In the genomic region with DNA sequence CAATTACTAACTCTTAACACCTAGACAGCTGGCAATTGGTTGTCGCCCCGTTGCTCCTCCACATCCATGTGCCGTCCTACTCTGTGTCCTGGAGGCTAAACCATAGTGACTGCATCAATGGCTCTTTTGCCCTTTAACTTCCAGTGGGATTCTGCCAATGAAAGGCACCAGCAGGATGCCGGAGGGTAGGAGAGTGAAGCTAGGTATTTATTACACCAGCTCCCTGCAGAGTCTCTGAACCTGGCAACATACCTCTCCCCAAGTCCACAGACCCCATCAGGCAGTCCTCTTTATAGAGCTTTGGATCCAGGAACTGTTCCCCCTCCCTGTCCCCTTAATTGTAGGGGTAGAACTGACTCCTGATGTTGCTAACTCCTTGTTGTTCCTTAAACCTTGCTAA, we compare ENCODE assay signal across 27 cellular contexts.
"Had no signal": no experiment of that assay in that cellular context is flagged by ENCODE, and none has a peak within 500 bp of the region (broad histone marks: within the 10 kb centered on the region; RNA-seq: fewer than 3 reads in every experiment).

No MANE protein-coding gene starts in this region.

- H3K27ac Mint-ChIP-seq: effector memory CD8-positive, alpha-beta T cell; immature natural killer cell; natural killer cell; progenitor cell of endocrine pancreas; stimulated activated naive CD8-positive, alpha-beta T cell treated with anti-CD3 and anti-CD28 coated beads, Interleukin-15, amount 100 ng/mL, for 72 hours had no signal

- H3K4me3 ChIP-seq: gastrocnemius medialis, lower lobe of right lung, right lobe of liver, suprapubic skin, transverse colon, upper lobe of right lung, uterus had no signal

- H3K36me3 Mint-ChIP-seq: immature natural killer cell had no signal

- H3K4me1 ChIP-seq: gastrocnemius medialis, lower lobe of right lung, parathyroid adenoma, right lobe of liver, suprapubic skin, transverse colon, upper lobe of right lung, uterus had no signal

- H3K27me3 ChIP-seq: gastrocnemius medialis, right lobe of liver, upper lobe of right lung had no signal

- H3K27me3 Mint-ChIP-seq: progenitor cell of endocrine pancreas had no signal

- H3K4me3 Mint-ChIP-seq: effector memory CD8-positive, alpha-beta T cell; immature natural killer cell; natural killer cell; stimulated activated naive CD8-positive, alpha-beta T cell treated with anti-CD3 and anti-CD28 coated beads, Interleukin-15, amount 100 ng/mL, for 72 hours had no signal

- DNase-seq: cortex of kidney; effector memory CD8-positive, alpha-beta T cell; foreskin fibroblast; gastrocnemius medialis; head of caudate nucleus; immature natural killer cell; islet precursor cell; kidney glomerular epithelial cell; left colon; left ventricle myocardium superior; lower lobe of right lung; natural killer cell; right lobe of liver; small intestine; stimulated activated CD4-positive, alpha-beta T cell treated with anti-CD3 and anti-CD28 coated beads, Interleukin-12 subunit alpha, Interleukin-12 subunit beta, amount 100 ng/mL, for 4 hours; stimulated activated CD4-positive, alpha-beta T cell treated with anti-CD3 and anti-CD28 coated beads, Interleukin-1b, Interleukin-23, amount 100 ng/mL, for 48 hours; stimulated activated CD4-positive, alpha-beta T cell treated with anti-CD3 and anti-CD28 coated beads, Interleukin-4, amount 100 ng/mL, for 1 hour; stimulated activated CD8-positive, alpha-beta memory T cell treated with anti-CD3 and anti-CD28 coated beads, Interleukin-4, amount 100 ng/mL, for 48 hours; stimulated activated naive CD4-positive, alpha-beta T cell; stimulated activated naive CD8-positive, alpha-beta T cell treated with anti-CD3 and anti-CD28 coated beads, Interleukin-15, amount 100 ng/mL, for 72 hours; transverse colon; upper lobe of right lung; uterus had no signal

- H3K9me3 ChIP-seq: gastrocnemius medialis, lower lobe of right lung, neutrophil, right lobe of liver, suprapubic skin, transverse colon, upper lobe of right lung, uterus had no signal

- H3K79me2 ChIP-seq: parathyroid adenoma had no signal

- H2AFZ ChIP-seq: parathyroid adenoma had no signal

- H3K36me3 ChIP-seq: gastrocnemius medialis, lower lobe of right lung, neutrophil, right lobe of liver, suprapubic skin, transverse colon, upper lobe of right lung, uterus had no signal

- H3K4me1 Mint-ChIP-seq: immature natural killer cell; natural killer cell; stimulated activated naive CD8-positive, alpha-beta T cell treated with anti-CD3 and anti-CD28 coated beads, Interleukin-15, amount 100 ng/mL, for 72 hours had no signal

- ATAC-seq: effector memory CD8-positive, alpha-beta T cell; gastrocnemius medialis; left colon; left ventricle myocardium superior; lower lobe of right lung; natural killer cell; right lobe of liver; stimulated activated naive CD8-positive, alpha-beta T cell treated with anti-CD3 and anti-CD28 coated beads, Interleukin-15, amount 100 ng/mL, for 72 hours; upper lobe of right lung had no signal

- H3K9me3 Mint-ChIP-seq: effector memory CD8-positive, alpha-beta T cell; immature natural killer cell; stimulated activated naive CD8-positive, alpha-beta T cell treated with anti-CD3 and anti-CD28 coated beads, Interleukin-15, amount 100 ng/mL, for 72 hours had no signal

- H3K27ac ChIP-seq: gastrocnemius medialis, lower lobe of right lung, neutrophil, parathyroid adenoma, right lobe of liver, suprapubic skin, transverse colon, upper lobe of right lung, uterus had no signal

- H3K9ac ChIP-seq: parathyroid adenoma had no signal
